9 cellular contexts compared by ENCODE assay signal in genomic region chr3:121855555-121855954, GRCh38. TPM values are rescaled to one million over a fixed set of nuclear protein-coding genes. Genes with fewer than 3 reads are reported as not detected.
DNase-seq lines count a peak whose midpoint lies in the region; ATAC-seq, FAIRE-seq and TF ChIP-seq lines count a peak whose summit lies in the region.
"Had no signal": no experiment of that assay in that cellular context is flagged by ENCODE, and none has a peak within 500 bp of the region (broad histone marks: within the 10 kb centered on the region; RNA-seq: fewer than 3 reads in every experiment).

No MANE protein-coding gene starts in this region.

- no peak overlapping the region for H3K56ac ChIP-seq in H1 (replicated peaks; ENCODE audit: insufficient read length, low read depth, low read length)

- no peak overlapping the region for H3K23ac ChIP-seq in H1 (ENCODE audit: insufficient read length)

- no peak overlapping the region for H3K4me3 ChIP-seq in H1 (ENCODE audit: extremely low read depth in 1 of 4, insufficient read depth in 2 of 4, low read depth in 3 of 4, low read length in 4 of 4)

- peak; percentile 84 for FAIRE-seq in H1 (lab: Jason Lieb, UNC)

- no peaks in the 10 kb centered on the region; a peak in 1 of 8 replicates for H3K36me3 ChIP-seq in H1 (ENCODE audit: control insufficient read depth in 2 of 4, insufficient read depth in 4 of 4, low read length in 3 of 4)

- no peak for TF ChIP-seq EP300 in H1 (IDR thresholded peaks at IDR 0.05; ENCODE audit: borderline replicate concordance in 1 of 2, low read depth in 2 of 2, low read length in 2 of 2)

- no peaks in the 10 kb centered on the region for H3K4me1 Mint-ChIP-seq in activated naive CD4-positive, alpha-beta T cell treated with anti-CD3 and anti-CD28 coated beads for 36 hours (ENCODE audit: low read depth)
- peaks cover 42% of the 10 kb centered on the region for H3K4me1 Mint-ChIP-seq in stimulated activated memory B cell treated with anti-CD40 and anti-IgM and Interleukin-4, amounts not matched to agents 10 μg/mL and 1 μg/mL and 100 μg/mL, for 72 hours

- no peak for TF ChIP-seq POLR2A in H1 (IDR thresholded peaks at IDR 0.05; ENCODE audit: control extremely low read depth in 1 of 2, low read depth in 2 of 2, low read length in 2 of 2)

- no peak overlapping the region for H3K4ac ChIP-seq in H1 (replicated peaks; ENCODE audit: insufficient read length, low read depth, low read length)

- 26% methylated on average over 5 of the region's 5 CpGs; no CpG with 5 or more reads in 1 of the 2 experiments for WGBS in H1 (ENCODE audit: extremely low coverage in 1 of 2, insufficient coverage in 1 of 2, insufficient read length in 1 of 2, insufficient replicate concordance in 2 of 2, low coverage in 1 of 2, low lambda C conversion rate in 2 of 2, missing lambda C conversion rate in 1 of 2), 2 experiments

- no peaks in the 10 kb centered on the region for H3K23me2 ChIP-seq in H1 (ENCODE audit: low read depth, low read length)

- no peak overlapping the region for H3K4me2 ChIP-seq in H1 (ENCODE audit: insufficient read depth in 1 of 2, low read depth in 2 of 2, low read length in 2 of 2)

- no peak overlapping the region for H2BK12ac ChIP-seq in H1 (ENCODE audit: low read depth, low read length)

- no peak overlapping the region for H2BK120ac ChIP-seq in H1 (replicated peaks; ENCODE audit: low read depth, low read length)

- H3K27ac Mint-ChIP-seq in activated naive CD4-positive, alpha-beta T cell treated with anti-CD3 and anti-CD28 coated beads for 36 hours, result no peak overlapping the region
- H3K27ac Mint-ChIP-seq in stimulated activated memory B cell treated with anti-CD40 and anti-IgM and Interleukin-4, amounts not matched to agents 10 μg/mL and 1 μg/mL and 100 μg/mL, for 72 hours, result peak overlapping the region; percentile 41
- H3K27ac Mint-ChIP-seq: CD4-positive, alpha-beta T cell had no signal

- H3K9ac ChIP-seq in H1 (replicated peaks in 1 of 4; ENCODE audit: extremely low read depth in 1 of 4, low read depth in 3 of 4, low read length in 3 of 4), result no peak overlapping the region

- H4K20me1 ChIP-seq in H1 (replicated peaks in 1 of 2; ENCODE audit: control insufficient read depth in 1 of 2, insufficient read depth in 2 of 2, low read length in 2 of 2), result no peaks in the 10 kb centered on the region

- CTCF ChIA-PET in activated naive CD4-positive, alpha-beta T cell treated with anti-CD3 and anti-CD28 coated beads for 36 hours (lab: Charles Lee), result no interaction called here
- CTCF ChIA-PET in H1 (lab: Charles Lee; ENCODE audit: partially characterized antibody), result no interaction called here

- intact Hi-C loops in activated naive CD4-positive, alpha-beta T cell treated with anti-CD3 and anti-CD28 coated beads for 36 hours (cut with micrococcal nuclease), result loop anchor here (1.0 kb wide), 1 partner anchor 237 kb away; no protein-coding TSS in a partner anchor

- ATAC-seq in stimulated activated memory B cell treated with anti-CD40 and anti-IgM and Interleukin-4, amounts not matched to agents 10 μg/mL and 1 μg/mL and 100 μg/mL, for 72 hours, result no peak

- peaks cover 27% of the 10 kb centered on the region for H3K36me3 Mint-ChIP-seq in activated naive CD4-positive, alpha-beta T cell treated with anti-CD3 and anti-CD28 coated beads for 36 hours (ENCODE audit: low read depth)
- H3K36me3 Mint-ChIP-seq in stimulated activated memory B cell treated with anti-CD40 and anti-IgM and Interleukin-4, amounts not matched to agents 10 μg/mL and 1 μg/mL and 100 μg/mL, for 72 hours, result peaks cover 66% of the 10 kb centered on the region

- H3K4me3 Mint-ChIP-seq in activated naive CD4-positive, alpha-beta T cell treated with anti-CD3 and anti-CD28 coated beads for 36 hours, result no peak overlapping the region
- H3K4me3 Mint-ChIP-seq in stimulated activated memory B cell treated with anti-CD40 and anti-IgM and Interleukin-4, amounts not matched to agents 10 μg/mL and 1 μg/mL and 100 μg/mL, for 72 hours, result no peak overlapping the region
- H3K4me3 Mint-ChIP-seq: CD4-positive, alpha-beta T cell had no signal

- peak; percentile 5 for DNase-seq in activated naive CD4-positive, alpha-beta T cell treated with anti-CD3 and anti-CD28 coated beads for 36 hours
- no peak for DNase-seq in activated naive CD4-positive, alpha-beta T cell treated with anti-CD3 and anti-CD28 coated beads, Interleukin-2, amount 50 U/mL, for 16 hours
- DNase-seq in NCI-H748 treated with DMSO at 0.1 percent for 48 hours (lab: John Stamatoyannopoulos, UW) (peak; percentile 7), H1 (ENCODE audit: low read depth in 1 of 2, low spot score in 2 of 2) (no peak), NCI-H2029 treated with DMSO at 0.1 percent for 48 hours (lab: John Stamatoyannopoulos, UW) (no peak), NCI-H2107 treated with DMSO at 0.1 percent for 48 hours (lab: John Stamatoyannopoulos, UW; ENCODE audit: unreplicated experiment) (no peak), activated gamma-delta T cell treated with Interleukin-2 at 50 U/mL for 16 hours (no peak)
- DNase-seq: CD4-positive, alpha-beta T cell had no signal

- peak in 2 of 3 experiments; percentile 51 to 70; a peak in 2 of 4 replicates for TF ChIP-seq CTCF in H1 (IDR thresholded peaks at IDR 0.05; ENCODE audit: control extremely low read depth in 1 of 3, insufficient read depth in 1 of 3, low read depth in 1 of 3, low read length in 3 of 3)

- no peak overlapping the region for H4K91ac ChIP-seq in H1 (replicated peaks; ENCODE audit: insufficient read length, low read length)

- no peak overlapping the region for H3K14ac ChIP-seq in H1 (ENCODE audit: insufficient read length)

- H3K79me2 ChIP-seq in H1 (ENCODE audit: control insufficient read depth in 1 of 2, insufficient read depth in 2 of 2, low read length in 2 of 2), result no peaks in the 10 kb centered on the region

- H3K18ac ChIP-seq in H1 (ENCODE audit: extremely low read depth, low read length), result no peak overlapping the region

- no peak overlapping the region for H2BK20ac ChIP-seq in H1 (ENCODE audit: low read length)

- no peak overlapping the region for H2AK5ac ChIP-seq in H1 (ENCODE audit: low read depth, low read length)

- TF ChIP-seq RAD21 in H1 (IDR thresholded peaks at IDR 0.05 in 1 of 2, conservative IDR thresholded peaks at IDR 0.05 in 1 of 2; ENCODE audit: low read depth in 2 of 2, low read length in 2 of 2), result peak; percentile 79 to 82

- no peak overlapping the region for H2AFZ ChIP-seq in H1 (ENCODE audit: low read length)

- peaks cover 3% of the 10 kb centered on the region for H3K9me3 Mint-ChIP-seq in activated naive CD4-positive, alpha-beta T cell treated with anti-CD3 and anti-CD28 coated beads for 36 hours
- H3K9me3 Mint-ChIP-seq in stimulated activated memory B cell treated with anti-CD40 and anti-IgM and Interleukin-4, amounts not matched to agents 10 μg/mL and 1 μg/mL and 100 μg/mL, for 72 hours, result no peaks in the 10 kb centered on the region
- H3K9me3 Mint-ChIP-seq: CD4-positive, alpha-beta T cell had no signal

- no peaks in the 10 kb centered on the region for H3K27me3 Mint-ChIP-seq in activated naive CD4-positive, alpha-beta T cell treated with anti-CD3 and anti-CD28 coated beads for 36 hours (ENCODE audit: low read depth)
- H3K27me3 Mint-ChIP-seq in stimulated activated memory B cell treated with anti-CD40 and anti-IgM and Interleukin-4, amounts not matched to agents 10 μg/mL and 1 μg/mL and 100 μg/mL, for 72 hours, result no peaks in the 10 kb centered on the region
- H3K27me3 Mint-ChIP-seq: CD4-positive, alpha-beta T cell had no signal

- POLR2A ChIA-PET in H1 (lab: Charles Lee; ENCODE audit: partially characterized antibody), result no interaction called here

- no peak overlapping the region for H2BK15ac ChIP-seq in H1 (ENCODE audit: low read length)

- H2BK5ac ChIP-seq in H1 (ENCODE audit: low read depth, low read length), result no peak overlapping the region

- H3K9me3 ChIP-seq in H1 (ENCODE audit: insufficient read depth in 2 of 2, low read depth in 1 of 2, low read length in 1 of 2), result no peaks in the 10 kb centered on the region

- no peaks in the 10 kb centered on the region for H3K4me1 ChIP-seq in H1 (replicated peaks in 1 of 4; ENCODE audit: control insufficient read depth in 3 of 4, insufficient read depth in 4 of 4, low read length in 3 of 4)

- H3K27ac ChIP-seq in H1 (ENCODE audit: low read depth, low read length), result no peak overlapping the region

- no peaks in the 10 kb centered on the region for H3K79me1 ChIP-seq in H1 (ENCODE audit: low read depth, low read length)

- H3K27me3 ChIP-seq in H1 (replicated peaks in 1 of 4; ENCODE audit: control insufficient read depth in 3 of 4, extremely low read depth in 1 of 4, insufficient read depth in 3 of 4, low read length in 3 of 4), result no peaks in the 10 kb centered on the region

- H4K5ac ChIP-seq in H1 (ENCODE audit: insufficient read length, low read depth, low read length), result no peak overlapping the region

- H4K8ac ChIP-seq in H1 (ENCODE audit: extremely low read depth, insufficient read depth, low read length), result no peak overlapping the region

RNA-seq across cellular contexts. Expression of gene EAF2, which starts 20.5 kb away (rescaled TPM):
- total RNA-seq in activated naive CD4-positive, alpha-beta T cell treated with anti-CD3 and anti-CD28 coated beads for 36 hours, result 1 to 10 TPM; 8.2 to 9.3 TPM
- total RNA-seq in H1 (2021; fragmentation: NEBNext Ultra II Directional; extraction: Animal tissue kit (Norgen Biotek cat#: 25700)), result 6.0 and 6.6 TPM in 2 replicates
- 2.0 and 3.6 TPM in 2 replicates for polyA plus RNA-seq in H1 (2011; rRNA removed)
- 5.3 TPM for polyA plus RNA-seq in H1 (2011; cell fraction: cytosol; rRNA removed)
- polyA plus RNA-seq in H1 (2011; cell fraction: nucleus; rRNA removed), result 2.5 TPM
- polyA plus RNA-seq in H1 (2012, experiment 1 of 2), result 5.9 to 7.5 TPM (median 6.1 TPM) in 4 replicates
- polyA plus RNA-seq in H1 (2012, experiment 2 of 2), result 1.1 TPM
- 5.6 TPM for polyA plus RNA-seq in H1 (2013, experiment 1 of 2)
- 6.3 TPM for polyA plus RNA-seq in H1 (2013, experiment 2 of 2)
- polyA minus RNA-seq in H1 (2011; rRNA and poly(A)+ RNA removed), result 3.8 and 7.9 TPM in 2 replicates
- 2.0 TPM for polyA minus RNA-seq in H1 (2011; cell fraction: cytosol; rRNA and poly(A)+ RNA removed)
- polyA minus RNA-seq in H1 (2011; cell fraction: nucleus; rRNA and poly(A)+ RNA removed), result 8.0 TPM

RNA-seq across cellular contexts. Expression of gene IQCB1, which starts 20.7 kb away (rescaled TPM):
- total RNA-seq in activated naive CD4-positive, alpha-beta T cell treated with anti-CD3 and anti-CD28 coated beads for 36 hours, result 10 to 100 TPM; 36.5 to 37.8 TPM
- total RNA-seq in H1 (2021; fragmentation: NEBNext Ultra II Directional; extraction: Animal tissue kit (Norgen Biotek cat#: 25700)), result 28.9 and 31.2 TPM in 2 replicates
- polyA plus RNA-seq in H1 (2011; rRNA removed), result 10.7 and 21.7 TPM in 2 replicates
- 20.1 TPM for polyA plus RNA-seq in H1 (2011; cell fraction: cytosol; rRNA removed)
- polyA plus RNA-seq in H1 (2011; cell fraction: nucleus; rRNA removed), result 12.7 TPM
- polyA plus RNA-seq in H1 (2012, experiment 1 of 2), result 28.4 to 37.8 TPM (median 29.7 TPM) in 4 replicates
- 3.0 TPM for polyA plus RNA-seq in H1 (2012, experiment 2 of 2)
- polyA plus RNA-seq in H1 (2013, experiment 1 of 2), result 19.8 TPM
- 21.0 TPM for polyA plus RNA-seq in H1 (2013, experiment 2 of 2)
- 27.8 and 33.8 TPM in 2 replicates for polyA minus RNA-seq in H1 (2011; rRNA and poly(A)+ RNA removed)
- polyA minus RNA-seq in H1 (2011; cell fraction: cytosol; rRNA and poly(A)+ RNA removed), result 12.2 TPM
- 53.7 TPM for polyA minus RNA-seq in H1 (2011; cell fraction: nucleus; rRNA and poly(A)+ RNA removed)

RNA-seq across cellular contexts. Expression of gene SLC15A2, which starts 38.6 kb away (rescaled TPM):
- total RNA-seq in activated naive CD4-positive, alpha-beta T cell treated with anti-CD3 and anti-CD28 coated beads for 36 hours, result 1 to 10 TPM in 1 of 2 experiments, under 1 TPM in 1; 0.49 to 1.5 TPM
- 1.8 and 2.0 TPM in 2 replicates for total RNA-seq in H1 (2021; fragmentation: NEBNext Ultra II Directional; extraction: Animal tissue kit (Norgen Biotek cat#: 25700))
- 2.1 and 3.6 TPM in 2 replicates for polyA plus RNA-seq in H1 (2011; rRNA removed)
- polyA plus RNA-seq in H1 (2011; cell fraction: cytosol; rRNA removed), result 2.5 TPM
- polyA plus RNA-seq in H1 (2011; cell fraction: nucleus; rRNA removed), result 3.4 TPM
- polyA plus RNA-seq in H1 (2012, experiment 1 of 2), result 3.2 to 4.3 TPM (median 3.9 TPM) in 4 replicates
- 0.17 TPM for polyA plus RNA-seq in H1 (2012, experiment 2 of 2)
- polyA plus RNA-seq in H1 (2013, experiment 1 of 2), result 1.3 TPM
- polyA plus RNA-seq in H1 (2013, experiment 2 of 2), result 1.1 TPM
- 10.1 and 20.3 TPM in 2 replicates for polyA minus RNA-seq in H1 (2011; rRNA and poly(A)+ RNA removed)
- 2.6 TPM for polyA minus RNA-seq in H1 (2011; cell fraction: cytosol; rRNA and poly(A)+ RNA removed)
- 8.4 TPM for polyA minus RNA-seq in H1 (2011; cell fraction: nucleus; rRNA and poly(A)+ RNA removed)

Comparison
In these comparisons a context has a peak if more than half of its experiments do, and no peak if none do; other contexts are left out.
1. DNase-seq: peak in activated naive CD4-positive, alpha-beta T cell treated with anti-CD3 and anti-CD28 coated beads for 36 hours (single experiment) and NCI-H748 treated with DMSO at 0.1 percent for 48 hours (single experiment); none in activated naive CD4-positive, alpha-beta T cell treated with anti-CD3 and anti-CD28 coated beads, Interleukin-2, amount 50 U/mL, for 16 hours (single experiment), H1 (0 of 2), NCI-H2029 treated with DMSO at 0.1 percent for 48 hours (single experiment), NCI-H2107 treated with DMSO at 0.1 percent for 48 hours (single experiment) and activated gamma-delta T cell treated with Interleukin-2 at 50 U/mL for 16 hours (single experiment).